In genomic region chr7:69115788-69116187, GRCh38 we compare ENCODE assay signal across 18 cellular contexts.
"Had no signal": no experiment of that assay in that cellular context is flagged by ENCODE, and none has a peak within 500 bp of the region (broad histone marks: within the 10 kb centered on the region; RNA-seq: fewer than 3 reads in every experiment).

No MANE protein-coding gene starts in this region.

- H3K4me3 ChIP-seq: coronary artery, lung, tibial artery had no signal

- H3K36me3 ChIP-seq: tibial artery, WERI-Rb-1 had no signal

- H3K27ac ChIP-seq: coronary artery, tibial artery, WERI-Rb-1 had no signal

- H3K27me3 ChIP-seq: tibial artery had no signal

- H3K9me3 ChIP-seq: tibial artery had no signal

- ATAC-seq: activated CD4-positive, alpha-beta T cell treated with anti-CD3 and anti-CD28 coated beads for 36 hours; activated T-cell treated with anti-CD3 and anti-CD28 coated beads, Interleukin-2, amount 50 U/mL, for 72 hours; left colon; naive thymus-derived CD4-positive, alpha-beta T cell; right cardiac atrium; stimulated activated effector memory CD8-positive, alpha-beta T cell treated with anti-CD3 and anti-CD28 coated beads, Interleukin-12 subunit alpha, Interleukin-12 subunit beta, amount 100 ng/mL, for 72 hours; T-cell had no signal

- H3K4me1 ChIP-seq: tibial artery had no signal

- DNase-seq: activated CD4-positive, alpha-beta memory T cell treated with anti-CD3 and anti-CD28 coated beads, Interleukin-2, amount 10 ng/mL, durations not matched to agents 7 days and 5 days; activated CD4-positive, alpha-beta T cell treated with anti-CD3 and anti-CD28 coated beads for 36 hours; activated CD8-positive, alpha-beta memory T cell treated with anti-CD3 and anti-CD28 coated beads, Interleukin-2, amount 50 U/mL, for 4 hours; activated T-cell treated with anti-CD3 and anti-CD28 coated beads, Interleukin-2, amount 50 U/mL, for 72 hours; aorta; caudate nucleus; effector CD8-positive, alpha-beta T cell; hippocampal formation; left colon; naive thymus-derived CD4-positive, alpha-beta T cell; right cardiac atrium; small intestine; T-cell; tibial artery; WERI-Rb-1 had no signal
